9 cellular contexts compared by ENCODE assay signal in genomic region chr6:28537509-28538140, GRCh38. TPM values are rescaled to one million over a fixed set of nuclear protein-coding genes. Genes with fewer than 3 reads are reported as not detected.
A peak's percentile ranks its signal among the peaks of the same experiment; 100 is the strongest.
DNase-seq lines count a peak whose midpoint lies in the region; ATAC-seq and TF ChIP-seq lines count a peak whose summit lies in the region.
"Had no signal": no experiment of that assay in that cellular context is flagged by ENCODE, and none has a peak within 500 bp of the region (broad histone marks: within the 10 kb centered on the region; RNA-seq: fewer than 3 reads in every experiment).

No MANE protein-coding gene starts in this region.

- no peak for TF ChIP-seq EP300 in gastroesophageal sphincter (IDR thresholded peaks at IDR 0.05)

- no peak for TF ChIP-seq CTCF in BE2C (IDR thresholded peaks at IDR 0.05; ENCODE audit: low read depth, low read length)
- TF ChIP-seq CTCF in gastroesophageal sphincter (IDR thresholded peaks at IDR 0.05) = no peak
- TF ChIP-seq CTCF in right atrium auricular region (IDR thresholded peaks at IDR 0.05) = no peak

- H3K4me1 ChIP-seq in BE2C (no peaks in the 10 kb centered on the region), HUES48 (ENCODE audit: control insufficient read depth, insufficient read depth, low read length) (no peaks in the 10 kb centered on the region), gastroesophageal sphincter (no peaks in the 10 kb centered on the region), right atrium auricular region (no peaks in the 10 kb centered on the region)

- H3K36me3 ChIP-seq in BE2C (no peaks in the 10 kb centered on the region), HUES48 (ENCODE audit: control insufficient read depth, insufficient read depth, low read length) (no peaks in the 10 kb centered on the region), gastroesophageal sphincter (no peaks in the 10 kb centered on the region), right atrium auricular region (no peaks in the 10 kb centered on the region)

- DNase-seq in BE2C (peak; percentile 63), right atrium auricular region (ENCODE audit: low spot score) (no peak), occipital lobe (lab: John Stamatoyannopoulos, UW) (no peak)
- peak; percentile 42 to 53 for DNase-seq in activated T-cell treated with anti-CD3 and anti-CD28 coated beads, Interleukin-2, amount 50 U/mL, for 72 hours

- peak; percentile 88 to 95 for ATAC-seq in activated T-cell treated with anti-CD3 and anti-CD28 coated beads, Interleukin-2, amount 50 U/mL, for 72 hours (replicated peaks in 1 of 2)
- no peak for ATAC-seq in gastroesophageal sphincter
- no peak for ATAC-seq in HG03196 (IDR thresholded peaks at IDR 0.05; ENCODE audit: unreplicated experiment)

- H3K4me3 ChIP-seq in BE2C (ENCODE audit: low read depth, low read length) = peak overlapping the region; percentile 91
- peak overlapping the region; percentile 89 for H3K4me3 ChIP-seq in HUES48 (ENCODE audit: low read depth, low read length)
- H3K4me3 ChIP-seq in iPS-18c (ENCODE audit: insufficient read depth, low read depth, low read length) = peak overlapping the region; percentile 77
- no peak overlapping the region for H3K4me3 ChIP-seq in gastroesophageal sphincter
- no peak overlapping the region for H3K4me3 ChIP-seq in right atrium auricular region

- peak overlapping the region; percentile 84 for H3K9ac ChIP-seq in HUES48 (ENCODE audit: low read depth, low read length)

- no peak overlapping the region for H3K27ac ChIP-seq in HUES48 (ENCODE audit: low read depth, low read length)
- no peak overlapping the region for H3K27ac ChIP-seq in gastroesophageal sphincter
- H3K27ac ChIP-seq in right atrium auricular region = no peak overlapping the region

- TF ChIP-seq POLR2A in gastroesophageal sphincter (IDR thresholded peaks at IDR 0.05) = no peak

- no peaks in the 10 kb centered on the region for H3K9me3 Mint-ChIP-seq in activated T-cell treated with anti-CD3 and anti-CD28 coated beads, Interleukin-2, amount 50 U/mL, for 72 hours

- H3K9me3 ChIP-seq in BE2C (no peaks in the 10 kb centered on the region), HUES48 (ENCODE audit: control insufficient read depth, insufficient read depth, low read length) (no peaks in the 10 kb centered on the region), iPS-18c (ENCODE audit: control insufficient read depth, insufficient read depth, low read length) (no peaks in the 10 kb centered on the region), gastroesophageal sphincter (peaks cover 0 to 11% (median 0%) of the 10 kb centered on the region in 3 donors), right atrium auricular region (no peaks in the 10 kb centered on the region)

- H3K4me1 Mint-ChIP-seq in activated T-cell treated with anti-CD3 and anti-CD28 coated beads, Interleukin-2, amount 50 U/mL, for 72 hours (ENCODE audit: low read depth) = peaks cover 44% of the 10 kb centered on the region

- H3K27me3 Mint-ChIP-seq in activated T-cell treated with anti-CD3 and anti-CD28 coated beads, Interleukin-2, amount 50 U/mL, for 72 hours (ENCODE audit: low read depth) = peaks cover 48% of the 10 kb centered on the region

- peaks cover 0 to 4% of the 10 kb centered on the region in 2 donors for H3K36me3 Mint-ChIP-seq in activated T-cell treated with anti-CD3 and anti-CD28 coated beads, Interleukin-2, amount 50 U/mL, for 72 hours (ENCODE audit: insufficient read depth in 2 of 2)

- peak overlapping the region; percentile 64 to 85 for H3K4me3 Mint-ChIP-seq in activated T-cell treated with anti-CD3 and anti-CD28 coated beads, Interleukin-2, amount 50 U/mL, for 72 hours

- H3K27ac Mint-ChIP-seq in activated T-cell treated with anti-CD3 and anti-CD28 coated beads, Interleukin-2, amount 50 U/mL, for 72 hours = peak overlapping the region; percentile 97

- WGBS in gastroesophageal sphincter (ENCODE audit: low coverage in 1 of 2), 2 donors = 30 to 48% methylated on average over 6 to 20 of the region's 22 CpGs

- H3K27me3 ChIP-seq in BE2C (no peaks in the 10 kb centered on the region), HUES48 (ENCODE audit: control insufficient read depth, insufficient read depth, low read length) (no peaks in the 10 kb centered on the region), gastroesophageal sphincter (peaks cover 72% of the 10 kb centered on the region), right atrium auricular region (no peaks in the 10 kb centered on the region)

RNA-seq across cellular contexts. Expression of gene GPX5, which starts 11.9 kb away (rescaled TPM):
- polyA plus RNA-seq in BE2C (2012; ENCODE audit: insufficient read depth, insufficient read length, low read depth) = not detected
- not detected for total RNA-seq in activated T-cell treated with anti-CD3 and anti-CD28 coated beads, Interleukin-2, amount 50 U/mL, for 72 hours
- not detected for total RNA-seq in gastroesophageal sphincter
- total RNA-seq in right atrium auricular region = not detected
- not detected for total RNA-seq in occipital lobe
- total RNA-seq: mononuclear cell had no signal

RNA-seq across cellular contexts. Expression of gene GPX6, which starts 22.0 kb away (rescaled TPM):
- not detected for polyA plus RNA-seq in BE2C (2012; ENCODE audit: insufficient read depth, insufficient read length, low read depth)
- total RNA-seq in activated T-cell treated with anti-CD3 and anti-CD28 coated beads, Interleukin-2, amount 50 U/mL, for 72 hours = not detected
- total RNA-seq in gastroesophageal sphincter = not detected
- total RNA-seq in right atrium auricular region = not detected
- total RNA-seq in occipital lobe = not detected
- total RNA-seq: mononuclear cell had no signal

Comparison
In these comparisons a context has a peak if more than half of its experiments do, and no peak if none do; other contexts are left out.
1. DNase-seq: peak in BE2C (single experiment) and activated T-cell treated with anti-CD3 and anti-CD28 coated beads, Interleukin-2, amount 50 U/mL, for 72 hours (2 of 2); none in right atrium auricular region (single experiment) and occipital lobe (single experiment).
2. H3K4me3 ChIP-seq: peak in BE2C (single experiment), HUES48 (single experiment) and iPS-18c (single experiment); none in gastroesophageal sphincter (0 of 2) and right atrium auricular region (0 of 2).
3. ATAC-seq: peak in activated T-cell treated with anti-CD3 and anti-CD28 coated beads, Interleukin-2, amount 50 U/mL, for 72 hours (2 of 2); none in gastroesophageal sphincter (single experiment) and HG03196 (single experiment).